ENCODE assay signal across 1 cellular context in the genomic region with DNA sequence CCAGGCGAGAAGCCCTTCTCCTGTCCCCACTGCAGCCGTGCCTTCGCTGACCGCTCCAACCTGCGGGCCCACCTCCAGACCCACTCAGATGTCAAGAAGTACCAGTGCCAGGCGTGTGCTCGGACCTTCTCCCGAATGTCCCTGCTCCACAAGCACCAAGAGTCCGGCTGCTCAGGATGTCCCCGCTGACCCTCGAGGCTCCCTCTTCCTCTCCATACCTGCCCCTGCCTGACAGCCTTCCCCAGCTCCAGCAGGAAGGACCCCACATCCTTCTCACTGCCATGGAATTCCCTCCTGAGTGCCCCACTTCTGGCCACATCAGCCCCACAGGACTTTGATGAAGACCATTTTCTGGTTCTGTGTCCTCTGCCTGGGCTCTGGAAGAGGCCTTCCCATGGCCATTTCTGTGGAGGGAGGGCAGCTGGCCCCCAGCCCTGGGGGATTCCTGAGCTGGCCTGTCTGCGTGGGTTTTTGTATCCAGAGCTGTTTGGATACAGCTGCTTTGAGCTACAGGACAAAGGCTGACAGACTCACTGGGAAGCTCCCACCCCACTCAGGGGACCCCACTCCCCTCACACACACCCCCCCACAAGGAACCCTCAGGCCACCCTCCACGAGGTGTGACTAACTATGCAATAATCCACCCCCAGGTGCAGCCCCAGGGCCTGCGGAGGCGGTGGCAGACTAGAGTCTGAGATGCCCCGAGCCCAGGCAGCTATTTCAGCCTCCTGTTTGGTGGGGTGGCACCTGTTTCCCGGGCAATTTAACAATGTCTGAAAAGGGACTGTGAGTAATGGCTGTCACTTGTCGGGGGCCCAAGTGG.
A peak's percentile ranks its signal among the peaks of the same experiment; 100 is the strongest.
TF ChIP-seq lines count a peak whose summit lies in the region.

No MANE protein-coding gene starts in this region.

TF ChIP-seq in K562, 482 proteins besides CTCF, POLR2A, EP300 and RAD21 (continued from another document):
- TF ChIP-seq, protein P1, sequence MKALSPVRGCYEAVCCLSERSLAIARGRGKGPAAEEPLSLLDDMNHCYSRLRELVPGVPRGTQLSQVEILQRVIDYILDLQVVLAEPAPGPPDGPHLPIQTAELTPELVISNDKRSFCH (CRISPR knock-in tag; IDR thresholded peaks at IDR 0.05), result no peak
- TF ChIP-seq, protein P1 (tag; IDR thresholded peaks at IDR 0.05), result no peak
- no peak for TF ChIP-seq SIX5 (IDR thresholded peaks at IDR 0.05; ENCODE audit: borderline replicate concordance in 1 of 2, insufficient read depth in 1 of 2, low read depth in 1 of 2, low read length in 2 of 2)
- TF ChIP-seq RB1 (IDR thresholded peaks at IDR 0.05; ENCODE audit: low read depth), result no peak
- TF ChIP-seq, protein P2, sequence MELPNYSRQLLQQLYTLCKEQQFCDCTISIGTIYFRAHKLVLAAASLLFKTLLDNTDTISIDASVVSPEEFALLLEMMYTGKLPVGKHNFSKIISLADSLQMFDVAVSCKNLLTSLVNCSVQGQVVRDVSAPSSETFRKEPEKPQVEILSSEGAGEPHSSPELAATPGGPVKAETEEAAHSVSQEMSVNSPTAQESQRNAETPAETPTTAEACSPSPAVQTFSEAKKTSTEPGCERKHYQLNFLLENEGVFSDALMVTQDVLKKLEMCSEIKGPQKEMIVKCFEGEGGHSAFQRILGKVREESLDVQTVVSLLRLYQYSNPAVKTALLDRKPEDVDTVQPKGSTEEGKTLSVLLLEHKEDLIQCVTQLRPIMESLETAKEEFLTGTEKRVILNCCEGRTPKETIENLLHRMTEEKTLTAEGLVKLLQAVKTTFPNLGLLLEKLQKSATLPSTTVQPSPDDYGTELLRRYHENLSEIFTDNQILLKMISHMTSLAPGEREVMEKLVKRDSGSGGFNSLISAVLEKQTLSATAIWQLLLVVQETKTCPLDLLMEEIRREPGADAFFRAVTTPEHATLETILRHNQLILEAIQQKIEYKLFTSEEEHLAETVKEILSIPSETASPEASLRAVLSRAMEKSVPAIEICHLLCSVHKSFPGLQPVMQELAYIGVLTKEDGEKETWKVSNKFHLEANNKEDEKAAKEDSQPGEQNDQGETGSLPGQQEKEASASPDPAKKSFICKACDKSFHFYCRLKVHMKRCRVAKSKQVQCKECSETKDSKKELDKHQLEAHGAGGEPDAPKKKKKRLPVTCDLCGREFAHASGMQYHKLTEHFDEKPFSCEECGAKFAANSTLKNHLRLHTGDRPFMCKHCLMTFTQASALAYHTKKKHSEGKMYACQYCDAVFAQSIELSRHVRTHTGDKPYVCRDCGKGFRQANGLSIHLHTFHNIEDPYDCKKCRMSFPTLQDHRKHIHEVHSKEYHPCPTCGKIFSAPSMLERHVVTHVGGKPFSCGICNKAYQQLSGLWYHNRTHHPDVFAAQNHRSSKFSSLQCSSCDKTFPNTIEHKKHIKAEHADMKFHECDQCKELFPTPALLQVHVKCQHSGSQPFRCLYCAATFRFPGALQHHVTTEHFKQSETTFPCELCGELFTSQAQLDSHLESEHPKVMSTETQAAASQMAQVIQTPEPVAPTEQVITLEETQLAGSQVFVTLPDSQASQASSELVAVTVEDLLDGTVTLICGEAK (IDR thresholded peaks at IDR 0.05), result no peak
- TF ChIP-seq, protein P2 (CRISPR knock-in tag; IDR thresholded peaks at IDR 0.05), result no peak
- TF ChIP-seq, protein P3, sequence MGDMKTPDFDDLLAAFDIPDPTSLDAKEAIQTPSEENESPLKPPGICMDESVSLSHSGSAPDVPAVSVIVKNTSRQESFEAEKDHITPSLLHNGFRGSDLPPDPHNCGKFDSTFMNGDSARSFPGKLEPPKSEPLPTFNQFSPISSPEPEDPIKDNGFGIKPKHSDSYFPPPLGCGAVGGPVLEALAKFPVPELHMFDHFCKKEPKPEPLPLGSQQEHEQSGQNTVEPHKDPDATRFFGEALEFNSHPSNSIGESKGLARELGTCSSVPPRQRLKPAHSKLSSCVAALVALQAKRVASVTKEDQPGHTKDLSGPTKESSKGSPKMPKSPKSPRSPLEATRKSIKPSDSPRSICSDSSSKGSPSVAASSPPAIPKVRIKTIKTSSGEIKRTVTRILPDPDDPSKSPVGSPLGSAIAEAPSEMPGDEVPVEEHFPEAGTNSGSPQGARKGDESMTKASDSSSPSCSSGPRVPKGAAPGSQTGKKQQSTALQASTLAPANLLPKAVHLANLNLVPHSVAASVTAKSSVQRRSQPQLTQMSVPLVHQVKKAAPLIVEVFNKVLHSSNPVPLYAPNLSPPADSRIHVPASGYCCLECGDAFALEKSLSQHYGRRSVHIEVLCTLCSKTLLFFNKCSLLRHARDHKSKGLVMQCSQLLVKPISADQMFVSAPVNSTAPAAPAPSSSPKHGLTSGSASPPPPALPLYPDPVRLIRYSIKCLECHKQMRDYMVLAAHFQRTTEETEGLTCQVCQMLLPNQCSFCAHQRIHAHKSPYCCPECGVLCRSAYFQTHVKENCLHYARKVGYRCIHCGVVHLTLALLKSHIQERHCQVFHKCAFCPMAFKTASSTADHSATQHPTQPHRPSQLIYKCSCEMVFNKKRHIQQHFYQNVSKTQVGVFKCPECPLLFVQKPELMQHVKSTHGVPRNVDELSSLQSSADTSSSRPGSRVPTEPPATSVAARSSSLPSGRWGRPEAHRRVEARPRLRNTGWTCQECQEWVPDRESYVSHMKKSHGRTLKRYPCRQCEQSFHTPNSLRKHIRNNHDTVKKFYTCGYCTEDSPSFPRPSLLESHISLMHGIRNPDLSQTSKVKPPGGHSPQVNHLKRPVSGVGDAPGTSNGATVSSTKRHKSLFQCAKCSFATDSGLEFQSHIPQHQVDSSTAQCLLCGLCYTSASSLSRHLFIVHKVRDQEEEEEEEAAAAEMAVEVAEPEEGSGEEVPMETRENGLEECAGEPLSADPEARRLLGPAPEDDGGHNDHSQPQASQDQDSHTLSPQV (IDR thresholded peaks at IDR 0.05), result no peak
- TF ChIP-seq, protein P4, sequence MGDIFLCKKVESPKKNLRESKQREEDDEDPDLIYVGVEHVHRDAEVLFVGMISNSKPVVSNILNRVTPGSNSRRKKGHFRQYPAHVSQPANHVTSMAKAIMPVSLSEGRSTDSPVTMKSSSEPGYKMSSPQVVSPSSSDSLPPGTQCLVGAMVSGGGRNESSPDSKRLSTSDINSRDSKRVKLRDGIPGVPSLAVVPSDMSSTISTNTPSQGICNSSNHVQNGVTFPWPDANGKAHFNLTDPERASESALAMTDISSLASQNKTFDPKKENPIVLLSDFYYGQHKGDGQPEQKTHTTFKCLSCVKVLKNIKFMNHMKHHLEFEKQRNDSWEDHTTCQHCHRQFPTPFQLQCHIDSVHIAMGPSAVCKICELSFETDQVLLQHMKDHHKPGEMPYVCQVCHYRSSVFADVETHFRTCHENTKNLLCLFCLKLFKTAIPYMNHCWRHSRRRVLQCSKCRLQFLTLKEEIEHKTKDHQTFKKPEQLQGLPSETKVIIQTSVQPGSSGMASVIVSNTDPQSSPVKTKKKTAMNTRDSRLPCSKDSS (IDR thresholded peaks at IDR 0.05; ENCODE audit: low read depth, partially characterized antibody), result no peak
- 0 out of 2 replicates have a peak, but pooled peaks have one; percentile 2 for TF ChIP-seq KAT7 (CRISPR knock-in tag; IDR thresholded peaks at IDR 0.05; ENCODE audit: borderline replicate concordance)
- TF ChIP-seq, protein P5, sequence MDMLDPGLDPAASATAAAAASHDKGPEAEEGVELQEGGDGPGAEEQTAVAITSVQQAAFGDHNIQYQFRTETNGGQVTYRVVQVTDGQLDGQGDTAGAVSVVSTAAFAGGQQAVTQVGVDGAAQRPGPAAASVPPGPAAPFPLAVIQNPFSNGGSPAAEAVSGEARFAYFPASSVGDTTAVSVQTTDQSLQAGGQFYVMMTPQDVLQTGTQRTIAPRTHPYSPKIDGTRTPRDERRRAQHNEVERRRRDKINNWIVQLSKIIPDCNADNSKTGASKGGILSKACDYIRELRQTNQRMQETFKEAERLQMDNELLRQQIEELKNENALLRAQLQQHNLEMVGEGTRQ (CRISPR knock-in tag; IDR thresholded peaks at IDR 0.05), result no peak
- TF ChIP-seq CBFB (CRISPR knock-in tag; IDR thresholded peaks at IDR 0.05), result no peak
- no peak for TF ChIP-seq DACH1 (IDR thresholded peaks at IDR 0.05; ENCODE audit: partially characterized antibody)
- TF ChIP-seq, protein P6, sequence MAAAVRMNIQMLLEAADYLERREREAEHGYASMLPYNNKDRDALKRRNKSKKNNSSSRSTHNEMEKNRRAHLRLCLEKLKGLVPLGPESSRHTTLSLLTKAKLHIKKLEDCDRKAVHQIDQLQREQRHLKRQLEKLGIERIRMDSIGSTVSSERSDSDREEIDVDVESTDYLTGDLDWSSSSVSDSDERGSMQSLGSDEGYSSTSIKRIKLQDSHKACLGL (CRISPR knock-in tag; IDR thresholded peaks at IDR 0.05; ENCODE audit: borderline replicate concordance, poor library complexity, severe bottlenecking), result no peak
- TF ChIP-seq, protein P7, sequence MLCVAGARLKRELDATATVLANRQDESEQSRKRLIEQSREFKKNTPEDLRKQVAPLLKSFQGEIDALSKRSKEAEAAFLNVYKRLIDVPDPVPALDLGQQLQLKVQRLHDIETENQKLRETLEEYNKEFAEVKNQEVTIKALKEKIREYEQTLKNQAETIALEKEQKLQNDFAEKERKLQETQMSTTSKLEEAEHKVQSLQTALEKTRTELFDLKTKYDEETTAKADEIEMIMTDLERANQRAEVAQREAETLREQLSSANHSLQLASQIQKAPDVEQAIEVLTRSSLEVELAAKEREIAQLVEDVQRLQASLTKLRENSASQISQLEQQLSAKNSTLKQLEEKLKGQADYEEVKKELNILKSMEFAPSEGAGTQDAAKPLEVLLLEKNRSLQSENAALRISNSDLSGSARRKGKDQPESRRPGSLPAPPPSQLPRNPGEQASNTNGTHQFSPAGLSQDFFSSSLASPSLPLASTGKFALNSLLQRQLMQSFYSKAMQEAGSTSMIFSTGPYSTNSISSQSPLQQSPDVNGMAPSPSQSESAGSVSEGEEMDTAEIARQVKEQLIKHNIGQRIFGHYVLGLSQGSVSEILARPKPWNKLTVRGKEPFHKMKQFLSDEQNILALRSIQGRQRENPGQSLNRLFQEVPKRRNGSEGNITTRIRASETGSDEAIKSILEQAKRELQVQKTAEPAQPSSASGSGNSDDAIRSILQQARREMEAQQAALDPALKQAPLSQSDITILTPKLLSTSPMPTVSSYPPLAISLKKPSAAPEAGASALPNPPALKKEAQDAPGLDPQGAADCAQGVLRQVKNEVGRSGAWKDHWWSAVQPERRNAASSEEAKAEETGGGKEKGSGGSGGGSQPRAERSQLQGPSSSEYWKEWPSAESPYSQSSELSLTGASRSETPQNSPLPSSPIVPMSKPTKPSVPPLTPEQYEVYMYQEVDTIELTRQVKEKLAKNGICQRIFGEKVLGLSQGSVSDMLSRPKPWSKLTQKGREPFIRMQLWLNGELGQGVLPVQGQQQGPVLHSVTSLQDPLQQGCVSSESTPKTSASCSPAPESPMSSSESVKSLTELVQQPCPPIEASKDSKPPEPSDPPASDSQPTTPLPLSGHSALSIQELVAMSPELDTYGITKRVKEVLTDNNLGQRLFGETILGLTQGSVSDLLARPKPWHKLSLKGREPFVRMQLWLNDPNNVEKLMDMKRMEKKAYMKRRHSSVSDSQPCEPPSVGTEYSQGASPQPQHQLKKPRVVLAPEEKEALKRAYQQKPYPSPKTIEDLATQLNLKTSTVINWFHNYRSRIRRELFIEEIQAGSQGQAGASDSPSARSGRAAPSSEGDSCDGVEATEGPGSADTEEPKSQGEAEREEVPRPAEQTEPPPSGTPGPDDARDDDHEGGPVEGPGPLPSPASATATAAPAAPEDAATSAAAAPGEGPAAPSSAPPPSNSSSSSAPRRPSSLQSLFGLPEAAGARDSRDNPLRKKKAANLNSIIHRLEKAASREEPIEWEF (CRISPR knock-in tag; IDR thresholded peaks at IDR 0.05), result no peak
- TF ChIP-seq, protein P8, sequence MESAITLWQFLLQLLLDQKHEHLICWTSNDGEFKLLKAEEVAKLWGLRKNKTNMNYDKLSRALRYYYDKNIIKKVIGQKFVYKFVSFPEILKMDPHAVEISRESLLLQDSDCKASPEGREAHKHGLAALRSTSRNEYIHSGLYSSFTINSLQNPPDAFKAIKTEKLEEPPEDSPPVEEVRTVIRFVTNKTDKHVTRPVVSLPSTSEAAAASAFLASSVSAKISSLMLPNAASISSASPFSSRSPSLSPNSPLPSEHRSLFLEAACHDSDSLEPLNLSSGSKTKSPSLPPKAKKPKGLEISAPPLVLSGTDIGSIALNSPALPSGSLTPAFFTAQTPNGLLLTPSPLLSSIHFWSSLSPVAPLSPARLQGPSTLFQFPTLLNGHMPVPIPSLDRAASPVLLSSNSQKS (CRISPR knock-in tag; IDR thresholded peaks at IDR 0.05), result no peak
- TF ChIP-seq ZBTB7A (IDR thresholded peaks at IDR 0.05; ENCODE audit: borderline replicate concordance, control insufficient read depth, low read depth, low read length), result 0 out of 2 replicates have a peak, but pooled peaks have one; percentile 32
- TF ChIP-seq, protein P9, sequence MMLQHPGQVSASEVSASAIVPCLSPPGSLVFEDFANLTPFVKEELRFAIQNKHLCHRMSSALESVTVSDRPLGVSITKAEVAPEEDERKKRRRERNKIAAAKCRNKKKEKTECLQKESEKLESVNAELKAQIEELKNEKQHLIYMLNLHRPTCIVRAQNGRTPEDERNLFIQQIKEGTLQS (IDR thresholded peaks at IDR 0.05), result no peak
- TF ChIP-seq, protein P9 (CRISPR knock-in tag; conservative IDR thresholded peaks at IDR 0.05), result no peak
- peak; percentile 49; the same call in 1 of the 2 replicates for TF ChIP-seq RBFOX2 (IDR thresholded peaks at IDR 0.05; ENCODE audit: low read depth, low read length)
